Comparison of ENCODE assay signal across 8 cellular contexts in the genomic region with DNA sequence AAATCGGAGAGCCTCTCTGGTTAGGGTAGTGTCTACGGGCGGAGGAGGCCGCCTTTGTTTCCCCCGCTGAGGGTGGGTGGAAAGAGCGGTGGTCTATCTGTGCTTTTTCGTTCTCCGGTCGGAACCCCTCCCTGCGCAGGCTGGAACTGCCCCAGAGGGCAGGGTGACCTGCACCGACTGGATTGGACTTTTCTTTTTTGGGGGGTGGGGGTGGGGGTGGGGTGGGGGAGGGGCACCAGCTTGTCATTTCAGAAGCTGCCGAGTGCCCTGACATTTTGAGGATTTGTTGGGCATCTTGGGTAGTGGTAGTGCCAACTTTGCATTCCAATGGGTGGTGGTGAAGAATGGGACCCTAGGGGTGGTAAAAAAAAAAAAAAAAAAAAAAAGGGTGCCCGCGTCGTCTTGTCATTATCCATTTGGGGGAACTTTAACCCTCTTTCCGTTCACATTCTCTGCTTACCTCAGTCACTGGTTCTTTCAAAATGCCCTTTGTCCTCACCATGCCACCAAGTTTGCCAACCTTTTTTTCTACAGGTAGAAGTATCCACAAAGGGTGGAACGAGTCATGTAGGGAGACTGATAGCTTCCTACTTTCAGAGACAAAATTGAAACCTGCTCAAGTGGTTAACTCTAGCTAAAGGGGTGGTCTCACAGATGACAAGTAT. TPM values are rescaled to one million over a fixed set of nuclear protein-coding genes. Genes with fewer than 3 reads are reported as not detected.
DNase-seq lines count a peak whose midpoint lies in the region; ATAC-seq and TF ChIP-seq lines count a peak whose summit lies in the region.

No MANE protein-coding gene starts in this region.

- no peak overlapping the region for H2AFZ ChIP-seq in mammary epithelial cell (ENCODE audit: low read depth, low read length)

- no peaks in the 10 kb centered on the region for H4K20me1 ChIP-seq in mammary epithelial cell (ENCODE audit: insufficient read depth, low read length)

- H3K9me3 ChIP-seq in mammary epithelial cell (replicated peaks; ENCODE audit: insufficient read depth, low read length), result no peaks in the 10 kb centered on the region
- H3K9me3 ChIP-seq in right lobe of liver, result no peaks in the 10 kb centered on the region
- no peaks in the 10 kb centered on the region for H3K9me3 ChIP-seq in suprapubic skin

- H3K27ac ChIP-seq in mammary epithelial cell (ENCODE audit: insufficient read depth, low read depth, low read length) (peak overlapping the region; percentile 79), right lobe of liver (peak overlapping the region; percentile 98), suprapubic skin (peak overlapping the region; percentile 100)

- in situ Hi-C loops in GM13976 (cut with MboI; ENCODE audit: low sequenced_read_pairs, unreplicated experiment) (no loop called here), mammary epithelial cell (cut with MboI; ENCODE audit: low sequenced_read_pairs in 2 of 2) (loop anchor here in 1 of 2 donors (5.0 kb wide), 1 partner anchor 34 kb away; no protein-coding TSS in a partner anchor)

- peaks cover 60% of the 10 kb centered on the region for H3K79me2 ChIP-seq in mammary epithelial cell (ENCODE audit: insufficient read depth, low read length)

- peak; percentile 29 to 54 (median 40) for ATAC-seq in right lobe of liver
- ATAC-seq in HG02623 (IDR thresholded peaks at IDR 0.05; ENCODE audit: unreplicated experiment), result no peak
- ATAC-seq in GM19395 (IDR thresholded peaks at IDR 0.05; ENCODE audit: unreplicated experiment), result no peak
- no peak for ATAC-seq in GM18861 (IDR thresholded peaks at IDR 0.05; ENCODE audit: unreplicated experiment)

- dilution Hi-C loops in mammary epithelial cell (cut with HindIII; ENCODE audit: low sequenced_read_pairs), result no loop called here

- 0% methylated on average over 5 of the region's 17 CpGs for WGBS in mammary epithelial cell (ENCODE audit: low coverage, missing lambda C conversion rate)
- 0% methylated on average over 14 of the region's 17 CpGs for WGBS in right lobe of liver (ENCODE audit: insufficient coverage, low coverage, low lambda C conversion rate, missing lambda C conversion rate)
- WGBS in suprapubic skin, result 0% methylated on average over 7 of the region's 17 CpGs

- H3K27me3 ChIP-seq in mammary epithelial cell (ENCODE audit: insufficient read depth, low read length), result no peaks in the 10 kb centered on the region
- H3K27me3 ChIP-seq in right lobe of liver, result no peaks in the 10 kb centered on the region
- no peaks in the 10 kb centered on the region for H3K27me3 ChIP-seq in suprapubic skin

- TF ChIP-seq EP300 in suprapubic skin (IDR thresholded peaks at IDR 0.05), result no peak

- H3K4me2 ChIP-seq in mammary epithelial cell (ENCODE audit: insufficient read depth, low read depth, low read length), result peak overlapping the region; percentile 86

- H3K4me3 ChIP-seq in mammary epithelial cell (replicated peaks in 1 of 3; ENCODE audit: insufficient read depth in 1 of 3, low read depth in 2 of 3, low read length in 3 of 3) (peak overlapping the region; percentile 79 to 92 (median 85)), right lobe of liver (peak overlapping the region; percentile 90 to 92 (median 91)), suprapubic skin (peak overlapping the region; percentile 96)

- TF ChIP-seq POLR2A in right lobe of liver (IDR thresholded peaks at IDR 0.05) (peak; percentile 29), suprapubic skin (IDR thresholded peaks at IDR 0.05) (no peak)

- BruUV-seq in mammary epithelial cell (replicated peaks; lab: Mats Ljungman, UMichigan), result TSS peak; percentile 23

- peak; percentile 43 for DNase-seq in GM13976 (ENCODE audit: low spot score)
- peak; percentile 52 for DNase-seq in M059J (ENCODE audit: low read depth)
- peak; percentile 26 for DNase-seq in mammary epithelial cell
- peak; percentile 64 to 86 (median 64) for DNase-seq in right lobe of liver
- DNase-seq in suprapubic skin (ENCODE audit: low spot score in 2 of 2), result no peak

- peak overlapping the region; percentile 92 for H3K9ac ChIP-seq in mammary epithelial cell (ENCODE audit: insufficient read depth, low read length)

- no peaks in the 10 kb centered on the region for H3K36me3 ChIP-seq in mammary epithelial cell (ENCODE audit: insufficient read depth, low read length)
- no peaks in the 10 kb centered on the region for H3K36me3 ChIP-seq in right lobe of liver
- no peaks in the 10 kb centered on the region for H3K36me3 ChIP-seq in suprapubic skin

- intact Hi-C loops in mammary epithelial cell (cut with micrococcal nuclease), result loop anchor here (1.0 to 10.0 kb wide), 3 partner anchors 18 to 557 kb away; a partner anchor contains a TSS
- intact Hi-C loops in right lobe of liver (cut with DNase I), result loop anchor here in 1 of 2 donors (5.0 kb wide), 1 partner anchor 34 kb away; no protein-coding TSS in a partner anchor

- TF ChIP-seq CTCF in GM13976 (IDR thresholded peaks at IDR 0.05; ENCODE audit: borderline replicate concordance, control extremely low read depth, extremely low read depth, insufficient read depth, missing control alignments) (no peak), mammary epithelial cell (conservative IDR thresholded peaks at IDR 0.05 in 1 of 2, IDR thresholded peaks at IDR 0.05 in 1 of 2; ENCODE audit: extremely low read depth in 1 of 2, insufficient read depth in 1 of 2, low read depth in 1 of 2, low read length in 2 of 2) (no peak), right lobe of liver (IDR thresholded peaks at IDR 0.05) (no peak), suprapubic skin (IDR thresholded peaks at IDR 0.05) (no peak)

- CTCF ChIA-PET in mammary epithelial cell (lab: Charles Lee; ENCODE audit: low non-redundant PET), result no interaction called here

- H3K4me1 ChIP-seq in mammary epithelial cell (ENCODE audit: insufficient read depth, low read length) (peaks cover 36% of the 10 kb centered on the region), right lobe of liver (peaks cover 0 to 37% (median 16%) of the 10 kb centered on the region in 4 donors), suprapubic skin (peaks cover 57% of the 10 kb centered on the region)

RNA-seq across cellular contexts. Expression of a gene that starts 1.3 kb away (rescaled TPM):
- total RNA-seq in M059J (2014; rRNA removed; shearing (Covaris generic)), result 21.4 and 31.9 TPM in 2 replicates
- total RNA-seq in mammary epithelial cell (10 to 100 TPM; 14.8 to 38.0 TPM), right lobe of liver (10 to 100 TPM; 21.1 to 27.4 (median 21.8) TPM), suprapubic skin (10 to 100 TPM; 29.2 to 36.4 (median 33.5) TPM)
- polyA plus RNA-seq in mammary epithelial cell, result 20.3 TPM
- polyA minus RNA-seq in mammary epithelial cell, result 30.8 TPM

RNA-seq across cellular contexts. Expression of a gene that starts 22.9 kb away (rescaled TPM):
- 0.74 and 3.1 TPM in 2 replicates for total RNA-seq in M059J (2014; rRNA removed; shearing (Covaris generic))
- total RNA-seq in mammary epithelial cell (10 to 100 TPM in 1 of 2 donors, 1 to 10 TPM in 1; 1.0 to 27.6 TPM), right lobe of liver (10 to 100 TPM in 1 of 6 experiments, 1 to 10 TPM in 4, under 1 TPM in 1; 0.93 to 18.0 (median 3.8) TPM), suprapubic skin (10 to 100 TPM; 14.1 to 53.7 (median 25.1) TPM)
- polyA plus RNA-seq in mammary epithelial cell, result 50.8 TPM
- 81.6 TPM for polyA minus RNA-seq in mammary epithelial cell

Comparison
In these comparisons a context has a peak if more than half of its experiments do, and no peak if none do; other contexts are left out.
1. DNase-seq: peak in GM13976 (single experiment), M059J (single experiment), mammary epithelial cell (single experiment) and right lobe of liver (3 of 3); none in suprapubic skin (0 of 2).
2. ATAC-seq: peak in right lobe of liver (4 of 4); none in HG02623 (single experiment), GM19395 (single experiment) and GM18861 (single experiment).
3. Peak in every context shown above with its lines, with median percentiles within 50 percentile points of each other: H3K27ac ChIP-seq and H3K4me3 ChIP-seq.